In the genomic region with DNA sequence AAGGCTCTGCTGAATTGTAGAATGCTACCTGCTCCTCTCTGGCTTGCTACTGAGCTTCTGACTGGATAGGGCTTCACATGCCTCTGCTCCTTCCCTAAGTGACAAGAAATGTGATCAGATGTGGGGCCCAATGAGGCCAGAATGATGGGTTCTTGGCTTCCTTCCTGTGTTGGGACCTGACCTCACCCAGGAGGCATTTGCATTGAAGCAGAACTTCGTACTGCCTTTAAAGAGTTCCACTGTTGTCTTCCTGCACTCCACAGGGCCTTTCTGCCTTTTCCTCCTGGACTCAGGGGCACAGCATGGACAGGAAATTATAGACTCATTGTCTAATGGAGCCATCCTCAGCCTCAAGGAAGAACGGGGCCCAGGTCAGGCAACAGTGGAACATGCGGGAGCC, we compare ENCODE assay signal across 22 cellular contexts. TPM values are rescaled to one million over a fixed set of nuclear protein-coding genes. Genes with fewer than 3 reads are reported as not detected.
"Had no signal": no experiment of that assay in that cellular context is flagged by ENCODE, and none has a peak within 500 bp of the region (broad histone marks: within the 10 kb centered on the region; RNA-seq: fewer than 3 reads in every experiment).

No MANE protein-coding gene starts in this region.

- H3K36me3 ChIP-seq: SJSA1 had no signal

- H3K27me3 ChIP-seq: SJSA1 had no signal

- H3K4me1 ChIP-seq: SJSA1 had no signal

- H3K4me2 ChIP-seq: KMS-11 had no signal

- FAIRE-seq: RCC 7860 had no signal

- H3K4me3 ChIP-seq: SJSA1, SK-N-MC had no signal

- H3K9ac ChIP-seq: KMS-11 had no signal

- H3K27ac ChIP-seq: KMS-11, SJSA1, SK-N-MC had no signal

- DNase-seq: IMR-90, Kasumi-1, MM.1S, NCI-H1092 treated with DMSO at 0.1 percent for 48 hours, NCI-H1436, NCI-H187, NCI-H2029, NCI-H2081 treated with DMSO at 0.1 percent for 48 hours, NCI-H2171, NCI-H226, NCI-H446, NCI-H510A, NCI-H524 treated with DMSO at 0.1 percent for 48 hours, NCI-H69, NCI-H774, Right ventricle myocardium superior, RPMI8226, SIG-M5 had no signal

RNA-seq across cellular contexts. Expression of gene ZNF695, which starts 56.5 kb away (rescaled TPM):
- total RNA-seq: Right ventricle myocardium superior had no signal
